27 cellular contexts compared by ENCODE assay signal in genomic region chr22:43814264-43814663, GRCh38. TPM values are rescaled to one million over a fixed set of nuclear protein-coding genes. Genes with fewer than 3 reads are reported as not detected.
A peak's percentile ranks its signal among the peaks of the same experiment; 100 is the strongest.
DNase-seq lines count a peak whose midpoint lies in the region; ATAC-seq and TF ChIP-seq lines count a peak whose summit lies in the region.
"Had no signal": no experiment of that assay in that cellular context is flagged by ENCODE, and none has a peak within 500 bp of the region (broad histone marks: within the 10 kb centered on the region; RNA-seq: fewer than 3 reads in every experiment).

No MANE protein-coding gene starts in this region.

- intact Hi-C loops in activated naive CD4-positive, alpha-beta T cell treated with anti-CD3 and anti-CD28 coated beads for 36 hours (cut with micrococcal nuclease), result no loop called here
- intact Hi-C loops in naive thymus-derived CD4-positive, alpha-beta T cell (cut with micrococcal nuclease), result loop anchor here (5.0 to 10.0 kb wide), 4 partner anchors 111 to 851 kb away; partner anchors contain the start of genes PARVG (in 1 of the 2), PNPLA3 (in 1 of the 2) and TTLL12 (in 1 of the 2)

- H3K27me3 ChIP-seq in naive thymus-derived CD4-positive, alpha-beta T cell (ENCODE audit: control insufficient read depth in 2 of 2, insufficient read depth in 2 of 2, low read length in 2 of 2), result no peaks in the 10 kb centered on the region
- H3K27me3 ChIP-seq: ascending aorta, BLaER1 had no signal

- no peak overlapping the region for H3K4me3 ChIP-seq in naive thymus-derived CD4-positive, alpha-beta T cell (ENCODE audit: low read length)
- H3K4me3 ChIP-seq: ascending aorta, BLaER1, HAP-1 had no signal

- no peaks in the 10 kb centered on the region for H3K27me3 Mint-ChIP-seq in activated naive CD4-positive, alpha-beta T cell treated with anti-CD3 and anti-CD28 coated beads for 36 hours (ENCODE audit: low read depth)
- H3K27me3 Mint-ChIP-seq in activated CD8-positive, alpha-beta T cell treated with anti-CD3 and anti-CD28 coated beads, Interleukin-2, amount 10 ng/mL, durations not matched to agents 7 days and 5 days (ENCODE audit: low read depth), result no peaks in the 10 kb centered on the region
- H3K27me3 Mint-ChIP-seq in naive thymus-derived CD4-positive, alpha-beta T cell, result no peaks in the 10 kb centered on the region
- H3K27me3 Mint-ChIP-seq in type B pancreatic cell, result no peaks in the 10 kb centered on the region

- CTCF ChIA-PET in activated naive CD4-positive, alpha-beta T cell treated with anti-CD3 and anti-CD28 coated beads for 36 hours (lab: Charles Lee), result interaction anchor here (0.6 kb wide), 1 partner anchor 37 kb away, joined by 3 read pairs; no protein-coding TSS in a partner anchor
- CTCF ChIA-PET in activated CD8-positive, alpha-beta T cell treated with anti-CD3 and anti-CD28 coated beads, Interleukin-2, amount 10 ng/mL, durations not matched to agents 7 days and 5 days (lab: Charles Lee), result no interaction called here
- CTCF ChIA-PET in naive thymus-derived CD4-positive, alpha-beta T cell (lab: Charles Lee), result no interaction called here

- TF ChIP-seq CTCF in type B pancreatic cell (conservative IDR thresholded peaks at IDR 0.05), result no peak

- H3K27ac ChIP-seq in naive thymus-derived CD4-positive, alpha-beta T cell (ENCODE audit: low read depth, low read length), result no peak overlapping the region
- H3K27ac ChIP-seq in substantia nigra (ENCODE audit: low read depth, low read length, poor library complexity, severe bottlenecking), result no peak overlapping the region
- H3K27ac ChIP-seq: ascending aorta, BLaER1, VCaP had no signal

- POLR2A ChIA-PET in activated CD8-positive, alpha-beta T cell treated with anti-CD3 and anti-CD28 coated beads, Interleukin-2, amount 10 ng/mL, durations not matched to agents 7 days and 5 days (lab: Charles Lee), result no interaction called here
- POLR2A ChIA-PET in naive thymus-derived CD4-positive, alpha-beta T cell (lab: Charles Lee), result no interaction called here

- no peak for DNase-seq in activated naive CD4-positive, alpha-beta T cell treated with anti-CD3 and anti-CD28 coated beads for 36 hours
- DNase-seq in activated naive CD4-positive, alpha-beta T cell treated with anti-CD3 and anti-CD28 coated beads, Interleukin-2, amount 50 U/mL, for 72 hours (ENCODE audit: low spot score in 2 of 2), result no peak
- no peak for DNase-seq in activated CD8-positive, alpha-beta T cell treated with anti-CD3 and anti-CD28 coated beads, Interleukin-2, amount 10 ng/mL, durations not matched to agents 7 days and 5 days
- DNase-seq in naive thymus-derived CD4-positive, alpha-beta T cell, result no peak
- no peak for DNase-seq in type B pancreatic cell (ENCODE audit: extremely low spot score, unreplicated experiment)
- no peak for DNase-seq in substantia nigra (lab: John Stamatoyannopoulos, UW)
- no peak for DNase-seq in NCI-H82 treated with DMSO at 0.1 percent for 48 hours (lab: John Stamatoyannopoulos, UW; ENCODE audit: unreplicated experiment)
- DNase-seq: ACHN; activated CD4-positive, alpha-beta T cell treated with anti-CD3 and anti-CD28 coated beads, Interleukin-2, amount 50 U/mL, for 48 hours; activated naive CD4-positive, alpha-beta T cell; activated T-cell treated with anti-CD3 and anti-CD28 coated beads for 4 hours; Calu3; caudate nucleus; NCI-H1694 treated with DMSO at 0.1 percent for 48 hours; NCI-H526 treated with DMSO at 0.1 percent for 48 hours; nucleus accumbens; stimulated activated CD8-positive, alpha-beta memory T cell treated with anti-CD3 and anti-CD28 coated beads, Interleukin-4, amount 100 ng/mL, for 48 hours had no signal

- peaks cover 0 to 4% (median 0%) of the 10 kb centered on the region in 3 experiments for H3K36me3 ChIP-seq in naive thymus-derived CD4-positive, alpha-beta T cell (ENCODE audit: control insufficient read depth in 2 of 3, insufficient read depth in 3 of 3, low read length in 3 of 3)
- H3K36me3 ChIP-seq: ascending aorta, BLaER1, HAP-1 had no signal

- no peak for ATAC-seq in activated naive CD4-positive, alpha-beta T cell treated with anti-CD3 and anti-CD28 coated beads, Interleukin-2, amount 50 U/mL, for 72 hours
- no peak for ATAC-seq in activated CD8-positive, alpha-beta T cell treated with anti-CD3 and anti-CD28 coated beads, Interleukin-2, amount 10 ng/mL, durations not matched to agents 7 days and 5 days
- no peak for ATAC-seq in naive thymus-derived CD4-positive, alpha-beta T cell
- ATAC-seq in HG02884 (IDR thresholded peaks at IDR 0.05; ENCODE audit: unreplicated experiment), result no peak

- no peaks in the 10 kb centered on the region for H3K9me3 ChIP-seq in naive thymus-derived CD4-positive, alpha-beta T cell (ENCODE audit: control insufficient read depth in 2 of 3, low read length in 3 of 3)
- H3K9me3 ChIP-seq: BLaER1, HAP-1 had no signal

- H3K27ac Mint-ChIP-seq in activated naive CD4-positive, alpha-beta T cell treated with anti-CD3 and anti-CD28 coated beads for 36 hours, result no peak overlapping the region
- peak overlapping the region in 1 of 2 donors; percentile 18 for H3K27ac Mint-ChIP-seq in activated naive CD4-positive, alpha-beta T cell treated with anti-CD3 and anti-CD28 coated beads, Interleukin-2, amount 50 U/mL, for 72 hours
- no peak overlapping the region for H3K27ac Mint-ChIP-seq in activated CD8-positive, alpha-beta T cell treated with anti-CD3 and anti-CD28 coated beads, Interleukin-2, amount 10 ng/mL, durations not matched to agents 7 days and 5 days
- H3K27ac Mint-ChIP-seq in naive thymus-derived CD4-positive, alpha-beta T cell, result peak overlapping the region in 5 of 9 donors; percentile 4 to 70 (median 36)
- peak overlapping the region; percentile 54 for H3K27ac Mint-ChIP-seq in type B pancreatic cell

- H3K4me1 ChIP-seq in naive thymus-derived CD4-positive, alpha-beta T cell (ENCODE audit: control insufficient read depth in 2 of 2, insufficient read depth in 2 of 2, low read length in 2 of 2), result peaks cover 7 to 10% of the 10 kb centered on the region in 2 donors
- H3K4me1 ChIP-seq: HAP-1 had no signal

- H3K36me3 Mint-ChIP-seq in activated naive CD4-positive, alpha-beta T cell treated with anti-CD3 and anti-CD28 coated beads for 36 hours (ENCODE audit: low read depth), result peaks cover 11% of the 10 kb centered on the region
- H3K36me3 Mint-ChIP-seq in activated naive CD4-positive, alpha-beta T cell treated with anti-CD3 and anti-CD28 coated beads, Interleukin-2, amount 50 U/mL, for 72 hours, result peaks cover 0 to 22% of the 10 kb centered on the region in 2 donors
- H3K36me3 Mint-ChIP-seq in activated CD8-positive, alpha-beta T cell treated with anti-CD3 and anti-CD28 coated beads, Interleukin-2, amount 10 ng/mL, durations not matched to agents 7 days and 5 days (ENCODE audit: low read depth), result peaks cover 7% of the 10 kb centered on the region
- H3K36me3 Mint-ChIP-seq in naive thymus-derived CD4-positive, alpha-beta T cell, result peaks cover 0 to 9% (median 4%) of the 10 kb centered on the region in 5 donors
- H3K36me3 Mint-ChIP-seq in type B pancreatic cell, result peaks cover 6% of the 10 kb centered on the region

- H3K4me1 Mint-ChIP-seq in activated naive CD4-positive, alpha-beta T cell treated with anti-CD3 and anti-CD28 coated beads for 36 hours (ENCODE audit: low read depth), result peaks cover 19% of the 10 kb centered on the region
- peaks cover 21% of the 10 kb centered on the region for H3K4me1 Mint-ChIP-seq in activated CD8-positive, alpha-beta T cell treated with anti-CD3 and anti-CD28 coated beads, Interleukin-2, amount 10 ng/mL, durations not matched to agents 7 days and 5 days (ENCODE audit: low read depth)
- peaks cover 19 to 35% (median 31%) of the 10 kb centered on the region in 7 donors for H3K4me1 Mint-ChIP-seq in naive thymus-derived CD4-positive, alpha-beta T cell
- H3K4me1 Mint-ChIP-seq in type B pancreatic cell (ENCODE audit: unreplicated experiment), result peaks cover 23% of the 10 kb centered on the region

- peak overlapping the region; percentile 22 for H3K4me3 Mint-ChIP-seq in activated naive CD4-positive, alpha-beta T cell treated with anti-CD3 and anti-CD28 coated beads for 36 hours
- peak overlapping the region; percentile 2 for H3K4me3 Mint-ChIP-seq in activated CD8-positive, alpha-beta T cell treated with anti-CD3 and anti-CD28 coated beads, Interleukin-2, amount 10 ng/mL, durations not matched to agents 7 days and 5 days
- peak overlapping the region in 9 of 10 donors; percentile 4 to 98 (median 30) for H3K4me3 Mint-ChIP-seq in naive thymus-derived CD4-positive, alpha-beta T cell
- peak overlapping the region; percentile 73 for H3K4me3 Mint-ChIP-seq in type B pancreatic cell

- H3K9me3 Mint-ChIP-seq in activated naive CD4-positive, alpha-beta T cell treated with anti-CD3 and anti-CD28 coated beads for 36 hours, result no peaks in the 10 kb centered on the region
- no peaks in the 10 kb centered on the region for H3K9me3 Mint-ChIP-seq in activated naive CD4-positive, alpha-beta T cell treated with anti-CD3 and anti-CD28 coated beads, Interleukin-2, amount 50 U/mL, for 72 hours
- no peaks in the 10 kb centered on the region for H3K9me3 Mint-ChIP-seq in activated CD8-positive, alpha-beta T cell treated with anti-CD3 and anti-CD28 coated beads, Interleukin-2, amount 10 ng/mL, durations not matched to agents 7 days and 5 days (ENCODE audit: insufficient read depth)
- peaks cover 0 to 4% (median 0%) of the 10 kb centered on the region in 11 donors for H3K9me3 Mint-ChIP-seq in naive thymus-derived CD4-positive, alpha-beta T cell
- H3K9me3 Mint-ChIP-seq in type B pancreatic cell, result no peaks in the 10 kb centered on the region

RNA-seq across cellular contexts. Expression of gene EFCAB6, which starts 2.2 kb away (rescaled TPM):
- total RNA-seq in activated naive CD4-positive, alpha-beta T cell treated with anti-CD3 and anti-CD28 coated beads for 36 hours, result under 1 TPM; 0.15 to 0.21 TPM
- total RNA-seq in activated naive CD4-positive, alpha-beta T cell treated with anti-CD3 and anti-CD28 coated beads, Interleukin-2, amount 50 U/mL, for 72 hours, result under 1 TPM; 0.27 to 0.80 TPM
- total RNA-seq in activated CD8-positive, alpha-beta T cell treated with anti-CD3 and anti-CD28 coated beads, Interleukin-2, amount 10 ng/mL, durations not matched to agents 7 days and 5 days, result under 1 TPM; 0.26 to 0.39 TPM
- 1 to 10 TPM in 2 of 5 experiments, under 1 TPM in 2, not detected in 1; 0.16 to 1.4 (median 0.90) TPM for total RNA-seq in naive thymus-derived CD4-positive, alpha-beta T cell
- under 1 TPM; 0.08 to 0.11 TPM for polyA plus RNA-seq in naive thymus-derived CD4-positive, alpha-beta T cell
- total RNA-seq in type B pancreatic cell (ENCODE audit: low replicate concordance), result 4.2 and 5.3 TPM in 2 replicates

RNA-seq across cellular contexts. Expression of gene SULT4A1, which starts 48.0 kb away (rescaled TPM):
- total RNA-seq in activated naive CD4-positive, alpha-beta T cell treated with anti-CD3 and anti-CD28 coated beads for 36 hours, result not detected
- total RNA-seq in activated naive CD4-positive, alpha-beta T cell treated with anti-CD3 and anti-CD28 coated beads, Interleukin-2, amount 50 U/mL, for 72 hours, result under 1 TPM in 1 of 2 donors, not detected in 1; 0.29 TPM
- total RNA-seq in activated CD8-positive, alpha-beta T cell treated with anti-CD3 and anti-CD28 coated beads, Interleukin-2, amount 10 ng/mL, durations not matched to agents 7 days and 5 days, result not detected
- total RNA-seq in naive thymus-derived CD4-positive, alpha-beta T cell, result not detected
- not detected for polyA plus RNA-seq in naive thymus-derived CD4-positive, alpha-beta T cell
- total RNA-seq in type B pancreatic cell (ENCODE audit: low replicate concordance), result 7.5 and 10.8 TPM in 2 replicates
- total RNA-seq: ascending aorta; dermis microvascular lymphatic vessel endothelial cell; lower leg skin; mononuclear cell; RPMI7951; T-helper 2 cell treated with Interferon-gamma antibody and Interleukin-4, amounts not matched to agents 100 ng/mL and 5 ng/mL, for 36 hours had no signal

Comparison
In these comparisons a context has a peak if more than half of its experiments do, and no peak if none do; other contexts are left out.
1. H3K27ac Mint-ChIP-seq: peak in naive thymus-derived CD4-positive, alpha-beta T cell (5 of 9) and type B pancreatic cell (single experiment); none in activated naive CD4-positive, alpha-beta T cell treated with anti-CD3 and anti-CD28 coated beads for 36 hours (single experiment) and activated CD8-positive, alpha-beta T cell treated with anti-CD3 and anti-CD28 coated beads, Interleukin-2, amount 10 ng/mL, durations not matched to agents 7 days and 5 days (single experiment).
2. H3K4me3 Mint-ChIP-seq: peak in every context shown above with its lines; median percentile 73 in type B pancreatic cell; 30 in naive thymus-derived CD4-positive, alpha-beta T cell; 22 in activated naive CD4-positive, alpha-beta T cell treated with anti-CD3 and anti-CD28 coated beads for 36 hours; 2 in activated CD8-positive, alpha-beta T cell treated with anti-CD3 and anti-CD28 coated beads, Interleukin-2, amount 10 ng/mL, durations not matched to agents 7 days and 5 days.